Comparison of ENCODE assay signal across 16 cellular contexts in the genomic region with DNA sequence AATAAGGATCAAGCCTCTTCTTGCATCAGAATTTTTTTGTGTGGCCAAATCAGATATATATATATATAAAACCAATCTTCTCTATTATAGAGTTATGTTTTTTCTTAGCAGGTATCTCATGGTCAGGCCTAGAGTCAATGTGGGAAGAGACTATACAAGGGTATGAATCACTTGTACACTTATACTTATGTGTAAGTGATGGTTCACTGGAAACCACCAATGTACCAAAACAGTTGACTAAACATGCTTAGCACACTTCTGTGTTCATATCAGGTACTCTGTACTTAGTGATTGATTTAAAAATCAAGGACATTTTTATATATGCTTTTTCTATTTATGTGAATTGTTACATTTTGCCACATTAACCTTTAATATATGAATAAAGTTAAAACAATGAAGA.
DNase-seq lines count a peak whose midpoint lies in the region; ATAC-seq, FAIRE-seq and TF ChIP-seq lines count a peak whose summit lies in the region.
"Had no signal": no experiment of that assay in that cellular context is flagged by ENCODE, and none has a peak within 500 bp of the region (broad histone marks: within the 10 kb centered on the region; RNA-seq: fewer than 3 reads in every experiment).

No MANE protein-coding gene starts in this region.

- no peak for FAIRE-seq in bronchial epithelial cell (lab: Jason Lieb, UNC)
- FAIRE-seq: A549, G401.6, GM12891 had no signal

- peak; percentile 73 for ATAC-seq in foreskin keratinocyte
- ATAC-seq: A549 had no signal

- H3K4me3 Mint-ChIP-seq in MCF 10A (ENCODE audit: unreplicated experiment), result no peak overlapping the region
- H3K4me3 Mint-ChIP-seq: CD4-positive, alpha-beta memory T cell had no signal

- intact Hi-C loops in mammary epithelial cell (cut with micrococcal nuclease), result no loop called here
- intact Hi-C loops in MCF 10A (cut with micrococcal nuclease), result no loop called here

- DNase-seq in mammary epithelial cell (peak; percentile 58), MCF 10A (ENCODE audit: unreplicated experiment) (no peak), bronchial epithelial cell (ENCODE audit: low read depth) (peak; percentile 54), foreskin keratinocyte (no peak), GOT3 (lab: John Stamatoyannopoulos, UW) (no peak)
- no peak for DNase-seq in effector memory CD4-positive, alpha-beta T cell
- DNase-seq: BE2C; CD4-positive, alpha-beta memory T cell; DMS79; GM23248; H7 had no signal

- H3K9ac ChIP-seq in mammary epithelial cell (ENCODE audit: insufficient read depth, low read length), result no peak overlapping the region
- H3K9ac ChIP-seq: GM23248 had no signal

- H2AFZ ChIP-seq in mammary epithelial cell (ENCODE audit: low read depth, low read length), result no peak overlapping the region
- H2AFZ ChIP-seq: GM23248 had no signal

- POLR2A ChIA-PET in MCF 10A (lab: Yijun Ruan, JAX), result no interaction called here

- H3K36me3 Mint-ChIP-seq in MCF 10A (ENCODE audit: insufficient read depth, unreplicated experiment), result peaks cover 3% of the 10 kb centered on the region

- BruUV-seq in mammary epithelial cell (replicated peaks; lab: Mats Ljungman, UMichigan) (no TSS peak), MCF 10A (replicated peaks; lab: Mats Ljungman, UMichigan) (no TSS peak)

- no peaks in the 10 kb centered on the region for H4K20me1 ChIP-seq in mammary epithelial cell (ENCODE audit: insufficient read depth, low read length)

- CTCF ChIA-PET in mammary epithelial cell (lab: Charles Lee; ENCODE audit: low non-redundant PET), result no interaction called here
- CTCF ChIA-PET in MCF 10A (lab: Yijun Ruan, JAX), result no interaction called here

- no peaks in the 10 kb centered on the region for H3K9me3 Mint-ChIP-seq in MCF 10A (ENCODE audit: unreplicated experiment)
- H3K9me3 Mint-ChIP-seq: CD4-positive, alpha-beta memory T cell had no signal

- dilution Hi-C loops in mammary epithelial cell (cut with HindIII; ENCODE audit: low sequenced_read_pairs), result no loop called here

- H3K4me2 ChIP-seq in mammary epithelial cell (ENCODE audit: insufficient read depth, low read depth, low read length), result no peak overlapping the region
- H3K4me2 ChIP-seq: A549 had no signal

- H3K27me3 ChIP-seq in mammary epithelial cell (ENCODE audit: insufficient read depth, low read length) (no peaks in the 10 kb centered on the region), bronchial epithelial cell (ENCODE audit: control insufficient read depth, insufficient read depth, low read length) (no peaks in the 10 kb centered on the region), foreskin keratinocyte (no peaks in the 10 kb centered on the region)
- H3K27me3 ChIP-seq in effector memory CD4-positive, alpha-beta T cell (replicated peaks; ENCODE audit: control insufficient read depth, insufficient read depth, low read length, poor library complexity, severe bottlenecking), result no peaks in the 10 kb centered on the region
- H3K27me3 ChIP-seq: BE2C had no signal

- H3K79me2 ChIP-seq in mammary epithelial cell (ENCODE audit: insufficient read depth, low read length), result no peaks in the 10 kb centered on the region

- no peak overlapping the region for H3K27ac Mint-ChIP-seq in MCF 10A (ENCODE audit: low read depth, unreplicated experiment)

- no peaks in the 10 kb centered on the region for H3K9me3 ChIP-seq in mammary epithelial cell (replicated peaks; ENCODE audit: insufficient read depth, low read length)
- H3K9me3 ChIP-seq in effector memory CD4-positive, alpha-beta T cell (ENCODE audit: control insufficient read depth, low read length), result no peaks in the 10 kb centered on the region
- H3K9me3 ChIP-seq: A549, BE2C had no signal

- H3K27ac ChIP-seq in mammary epithelial cell (ENCODE audit: insufficient read depth, low read depth, low read length) (no peak overlapping the region), foreskin keratinocyte (no peak overlapping the region)
- H3K27ac ChIP-seq in effector memory CD4-positive, alpha-beta T cell (ENCODE audit: insufficient read depth, low read length, poor library complexity, severe bottlenecking), result no peak overlapping the region
- H3K27ac ChIP-seq: A549, C4-2B, GM23248, HL-60 had no signal

- H3K36me3 ChIP-seq in mammary epithelial cell (ENCODE audit: insufficient read depth, low read length) (no peaks in the 10 kb centered on the region), bronchial epithelial cell (ENCODE audit: control insufficient read depth, insufficient read depth, low read length) (no peaks in the 10 kb centered on the region)
- no peaks in the 10 kb centered on the region for H3K36me3 ChIP-seq in effector memory CD4-positive, alpha-beta T cell (ENCODE audit: control insufficient read depth, insufficient read depth, low read length)
- H3K36me3 ChIP-seq: BE2C had no signal

- H3K4me1 ChIP-seq in mammary epithelial cell (ENCODE audit: insufficient read depth, low read length), result no peaks in the 10 kb centered on the region
- H3K4me1 ChIP-seq in foreskin keratinocyte, result no peaks in the 10 kb centered on the region
- no peaks in the 10 kb centered on the region for H3K4me1 ChIP-seq in effector memory CD4-positive, alpha-beta T cell (ENCODE audit: control insufficient read depth, insufficient read depth, low read length, poor library complexity, severe bottlenecking)
- H3K4me1 ChIP-seq: A549 had no signal

- no peaks in the 10 kb centered on the region for H3K4me1 Mint-ChIP-seq in MCF 10A (ENCODE audit: insufficient read depth, unreplicated experiment)
- H3K4me1 Mint-ChIP-seq: CD4-positive, alpha-beta memory T cell had no signal

- H3K4me3 ChIP-seq in mammary epithelial cell (replicated peaks in 1 of 3; ENCODE audit: insufficient read depth in 1 of 3, low read depth in 2 of 3, low read length in 3 of 3), result no peak overlapping the region
- no peak overlapping the region for H3K4me3 ChIP-seq in bronchial epithelial cell (ENCODE audit: low read depth, low read length)
- H3K4me3 ChIP-seq in effector memory CD4-positive, alpha-beta T cell (ENCODE audit: insufficient read depth, low read depth, low read length, poor library complexity, severe bottlenecking), result no peak overlapping the region
- H3K4me3 ChIP-seq: A549, GM23248 had no signal

- TF ChIP-seq CTCF in mammary epithelial cell (conservative IDR thresholded peaks at IDR 0.05 in 1 of 2, IDR thresholded peaks at IDR 0.05 in 1 of 2; ENCODE audit: extremely low read depth in 1 of 2, insufficient read depth in 1 of 2, low read depth in 1 of 2, low read length in 2 of 2) (no peak), MCF 10A (IDR thresholded peaks at IDR 0.05; ENCODE audit: unreplicated experiment) (no peak), bronchial epithelial cell (IDR thresholded peaks at IDR 0.05; ENCODE audit: insufficient read depth, low read length, severe bottlenecking) (no peak), foreskin keratinocyte (conservative IDR thresholded peaks at IDR 0.05) (no peak)

- in situ Hi-C loops in mammary epithelial cell (cut with MboI; ENCODE audit: low sequenced_read_pairs in 2 of 2), result no loop called here

- H3K27me3 Mint-ChIP-seq in MCF 10A (ENCODE audit: insufficient read depth, unreplicated experiment), result no peaks in the 10 kb centered on the region
- H3K27me3 Mint-ChIP-seq: CD4-positive, alpha-beta memory T cell had no signal

Comparison
In these comparisons a context has a peak if more than half of its experiments do, and no peak if none do; other contexts are left out.
1. DNase-seq: peak in mammary epithelial cell (single experiment) and bronchial epithelial cell (single experiment); none in MCF 10A (single experiment), foreskin keratinocyte (0 of 2), GOT3 (single experiment) and effector memory CD4-positive, alpha-beta T cell (0 of 3).